ENCODE assay signal across 9 cellular contexts in genomic region chr11:105609832-105610781, GRCh38. TPM values are rescaled to one million over a fixed set of nuclear protein-coding genes. Genes with fewer than 3 reads are reported as not detected.
DNase-seq lines count a peak whose midpoint lies in the region; ATAC-seq, FAIRE-seq and TF ChIP-seq lines count a peak whose summit lies in the region.
"Had no signal": no experiment of that assay in that cellular context is flagged by ENCODE, and none has a peak within 500 bp of the region (broad histone marks: within the 10 kb centered on the region; RNA-seq: fewer than 3 reads in every experiment).

GRIA4 (plus strand) TSS chr11:105610073; CDS start chr11:105610998, 925 bp downstream.

- no peaks in the 10 kb centered on the region for H3K36me3 Mint-ChIP-seq in Calu3 (ENCODE audit: insufficient read depth, unreplicated experiment)
- no peaks in the 10 kb centered on the region for H3K36me3 Mint-ChIP-seq in astrocyte (ENCODE audit: low read depth, unreplicated experiment)

- H4K20me1 ChIP-seq in astrocyte (ENCODE audit: insufficient read depth, low read length), result no peaks in the 10 kb centered on the region

- no peak for ATAC-seq in GM19023 (IDR thresholded peaks at IDR 0.05; ENCODE audit: unreplicated experiment)

- peaks cover 14% of the 10 kb centered on the region for H3K4me1 ChIP-seq in astrocyte (ENCODE audit: insufficient read depth, low read length)

- H3K79me2 ChIP-seq in astrocyte (ENCODE audit: insufficient read depth, low read length), result no peaks in the 10 kb centered on the region

- no TSS peak for BruUV-seq in Calu3 (replicated peaks; lab: Mats Ljungman, UMichigan)

- no peaks in the 10 kb centered on the region for H3K36me3 ChIP-seq in astrocyte (ENCODE audit: insufficient read depth, low read length)

- TF ChIP-seq CTCF in Calu3 (IDR thresholded peaks at IDR 0.05; ENCODE audit: unreplicated experiment), result no peak
- no peak for TF ChIP-seq CTCF in astrocyte (IDR thresholded peaks at IDR 0.05; ENCODE audit: insufficient read depth, low read depth, low read length)

- H3K27me3 ChIP-seq in astrocyte (ENCODE audit: insufficient read depth, low read length), result peaks cover 27% of the 10 kb centered on the region

- peak within 1 kb of the TSS; percentile 88 for H2AFZ ChIP-seq in astrocyte (ENCODE audit: low read depth, low read length)

- H3K27ac ChIP-seq in astrocyte (ENCODE audit: low read depth, low read length), result no peak within 1 kb of the TSS

- H3K4me1 Mint-ChIP-seq in Calu3 (ENCODE audit: low read depth, unreplicated experiment) (peaks cover 12% of the 10 kb centered on the region), astrocyte (ENCODE audit: low read depth, unreplicated experiment) (peaks cover 2% of the 10 kb centered on the region)

- peak within 1 kb of the TSS; percentile 58 for H3K4me3 ChIP-seq in astrocyte (ENCODE audit: insufficient read depth, low read depth, low read length)

- CTCF ChIA-PET in Calu3 (lab: Charles Lee), result no interaction called here

- no peak for FAIRE-seq in astrocyte (lab: Jason Lieb, UNC)

- H3K4me3 Mint-ChIP-seq in Calu3 (ENCODE audit: low read depth, unreplicated experiment) (peak within 1 kb of the TSS; percentile 40), astrocyte (ENCODE audit: unreplicated experiment) (peak within 1 kb of the TSS; percentile 87)

- no peak for DNase-seq in Calu3
- peak; percentile 79 for DNase-seq in NCI-H146 (lab: John Stamatoyannopoulos, UW)
- peak; percentile 51 for DNase-seq in astrocyte (ENCODE audit: low read depth)
- peak; percentile 9 for DNase-seq in hepatic stellate cell (ENCODE audit: low spot score)
- DNase-seq in putamen (ENCODE audit: low spot score), result peak; percentile 79
- DNase-seq in HUDEP-2 (lab: John Stamatoyannopoulos, UW; ENCODE audit: unreplicated experiment in 76 of 76), result no peak
- DNase-seq in effector CD8-positive, alpha-beta T cell (lab: John Stamatoyannopoulos, UW), result no peak

- peak within 1 kb of the TSS; percentile 97 for H3K4me2 ChIP-seq in astrocyte (ENCODE audit: low read length)

- H3K9me3 ChIP-seq in astrocyte (ENCODE audit: insufficient read depth, low read depth, low read length), result no peaks in the 10 kb centered on the region

- H3K9me3 Mint-ChIP-seq in Calu3 (ENCODE audit: low read depth, unreplicated experiment) (no peaks in the 10 kb centered on the region), astrocyte (ENCODE audit: unreplicated experiment) (no peaks in the 10 kb centered on the region)

- peak within 1 kb of the TSS; percentile 44 for H3K9ac ChIP-seq in astrocyte (ENCODE audit: low read length)

- intact Hi-C loops in Calu3 (cut with micrococcal nuclease; ENCODE audit: unreplicated experiment), result no loop called here

- no peak within 1 kb of the TSS for H3K27ac Mint-ChIP-seq in Calu3 (ENCODE audit: unreplicated experiment)
- no peak within 1 kb of the TSS for H3K27ac Mint-ChIP-seq in astrocyte (ENCODE audit: unreplicated experiment)

- H3K27me3 Mint-ChIP-seq in Calu3 (ENCODE audit: unreplicated experiment) (no peaks in the 10 kb centered on the region), astrocyte (ENCODE audit: low read depth, unreplicated experiment) (peaks cover 35% of the 10 kb centered on the region)

RNA-seq across cellular contexts. Expression of gene GRIA4, which starts in this region (rescaled TPM):
- not detected in 2 replicates for total RNA-seq in Calu3 (2022)
- total RNA-seq in astrocyte, result 0.27 and 0.53 TPM in 2 replicates
- total RNA-seq: HT1080 had no signal

Comparison
In these comparisons a context has a peak if more than half of its experiments do, and no peak if none do; other contexts are left out.
1. Peak in DNase-seq, H3K4me3 ChIP-seq, H3K9ac ChIP-seq and H3K4me2 ChIP-seq in astrocyte; RNA of the gene not detected or under 1 TPM.
2. DNase-seq: peak in NCI-H146 (single experiment), hepatic stellate cell (single experiment) and putamen (single experiment); none in Calu3 (single experiment), HUDEP-2 (0 of 76) and effector CD8-positive, alpha-beta T cell (single experiment).